In genomic region chr6:156854466-156855161, GRCh38 we compare ENCODE assay signal across 20 cellular contexts.
DNase-seq lines count a peak whose midpoint lies in the region; ATAC-seq and TF ChIP-seq lines count a peak whose summit lies in the region.
"Had no signal": no experiment of that assay in that cellular context is flagged by ENCODE, and none has a peak within 500 bp of the region (broad histone marks: within the 10 kb centered on the region; RNA-seq: fewer than 3 reads in every experiment).

No MANE protein-coding gene starts in this region.

- H3K14ac ChIP-seq in trophoblast cell (ENCODE audit: low read length), result no peak overlapping the region

- DNase-seq in NCI-H82 (lab: John Stamatoyannopoulos, UW) (peak; percentile 20), NCI-H82 treated with DMSO at 0.1 percent for 48 hours (lab: John Stamatoyannopoulos, UW; ENCODE audit: unreplicated experiment) (no peak), trophoblast cell (no peak), foreskin fibroblast (no peak), T-cell (no peak)
- DNase-seq in activated naive CD8-positive, alpha-beta T cell treated with anti-CD3 and anti-CD28 coated beads, Interleukin-2, amount 50 U/mL, for 24 hours, result no peak
- DNase-seq: Caco-2, DMS53, MG63, NCI-H1105, NCI-H187, NCI-H446 treated with DMSO at 0.1 percent for 48 hours, NCI-H748 treated with DMSO at 0.1 percent for 48 hours, SHP77 had no signal

- peaks cover 88% of the 10 kb centered on the region for H3K4me1 Mint-ChIP-seq in activated naive CD8-positive, alpha-beta T cell treated with anti-CD3 and anti-CD28 coated beads, Interleukin-2, amount 50 U/mL, for 24 hours
- peaks cover 86 to 95% (median 93%) of the 10 kb centered on the region in 3 donors for H3K4me1 Mint-ChIP-seq in T-cell

- no peaks in the 10 kb centered on the region for H3K9me3 Mint-ChIP-seq in activated naive CD8-positive, alpha-beta T cell treated with anti-CD3 and anti-CD28 coated beads, Interleukin-2, amount 50 U/mL, for 24 hours
- H3K9me3 Mint-ChIP-seq in T-cell, result no peaks in the 10 kb centered on the region

- no peak overlapping the region for H3K4me3 Mint-ChIP-seq in activated naive CD8-positive, alpha-beta T cell treated with anti-CD3 and anti-CD28 coated beads, Interleukin-2, amount 50 U/mL, for 24 hours
- no peak overlapping the region for H3K4me3 Mint-ChIP-seq in T-cell

- no peak overlapping the region for H4K8ac ChIP-seq in trophoblast cell (ENCODE audit: low read depth, low read length)

- H4K12ac ChIP-seq in trophoblast cell (ENCODE audit: low read depth, low read length), result no peak overlapping the region

- peak overlapping the region; percentile 2 for H3K27ac Mint-ChIP-seq in activated naive CD8-positive, alpha-beta T cell treated with anti-CD3 and anti-CD28 coated beads, Interleukin-2, amount 50 U/mL, for 24 hours
- H3K27ac Mint-ChIP-seq in T-cell, result no peak overlapping the region

- H2BK5ac ChIP-seq in trophoblast cell (ENCODE audit: low read depth, low read length, poor library complexity), result no peak overlapping the region

- H3K4me3 ChIP-seq in OCI-LY3 (ENCODE audit: low read length) (no peak overlapping the region), trophoblast cell (ENCODE audit: low read depth, low read length) (no peak overlapping the region), foreskin fibroblast (ENCODE audit: low read depth in 1 of 2, low read length in 2 of 2) (no peak overlapping the region)
- H3K4me3 ChIP-seq: BLaER1 treated with 17β-estradiol and CSF1 and Interleukin-3, amounts not matched to agents 10 nM and 100 nM; MG63 had no signal

- H3K27me3 Mint-ChIP-seq in activated naive CD8-positive, alpha-beta T cell treated with anti-CD3 and anti-CD28 coated beads, Interleukin-2, amount 50 U/mL, for 24 hours, result no peaks in the 10 kb centered on the region
- H3K27me3 Mint-ChIP-seq in T-cell, result no peaks in the 10 kb centered on the region

- H3K79me1 ChIP-seq in trophoblast cell (ENCODE audit: low read length), result no peaks in the 10 kb centered on the region

- H3K79me2 ChIP-seq in OCI-LY3 (ENCODE audit: low read length) (peaks cover 92% of the 10 kb centered on the region), trophoblast cell (ENCODE audit: control insufficient read depth, insufficient read depth, low read length, poor library complexity) (peaks cover 3% of the 10 kb centered on the region)

- POLR2A ChIA-PET in T-cell (lab: Charles Lee), result no interaction called here

- peaks cover 94% of the 10 kb centered on the region for H4K20me1 ChIP-seq in OCI-LY3 (ENCODE audit: insufficient read depth, low read length)

- H2BK120ac ChIP-seq in trophoblast cell (ENCODE audit: insufficient read depth, low read length, poor library complexity), result no peak overlapping the region

- H2AFZ ChIP-seq in OCI-LY3 (ENCODE audit: low read depth, low read length) (no peak overlapping the region), trophoblast cell (ENCODE audit: insufficient read depth, low read length, poor library complexity) (no peak overlapping the region)

- peak overlapping the region; percentile 29 for H3K18ac ChIP-seq in trophoblast cell (ENCODE audit: low read length)

- no peak overlapping the region for H3K9ac ChIP-seq in OCI-LY3 (ENCODE audit: low read length)
- no peak overlapping the region for H3K9ac ChIP-seq in trophoblast cell (ENCODE audit: low read length)
- H3K9ac ChIP-seq: BLaER1 treated with 17β-estradiol and CSF1 and Interleukin-3, amounts not matched to agents 10 nM and 100 nM; KMS-11 had no signal

- TF ChIP-seq CTCF in OCI-LY3 (IDR thresholded peaks at IDR 0.05; ENCODE audit: low read depth, low read length) (no peak), foreskin fibroblast (IDR thresholded peaks at IDR 0.05; ENCODE audit: low read depth, low read length) (no peak)

- H4K91ac ChIP-seq in trophoblast cell (ENCODE audit: low read depth, low read length), result no peak overlapping the region

- no peak overlapping the region for H3K27ac ChIP-seq in OCI-LY3 (ENCODE audit: low read length)
- H3K27ac ChIP-seq in trophoblast cell (ENCODE audit: low read depth, low read length), result no peak overlapping the region
- H3K27ac ChIP-seq: 22Rv1, HL-60, KMS-11 had no signal

- H3K27me3 ChIP-seq in OCI-LY3 (ENCODE audit: low read depth, low read length), result 0 out of 2 replicates have a peak, but pooled peaks cover 9% of the 10 kb centered on the region
- H3K27me3 ChIP-seq in trophoblast cell (ENCODE audit: insufficient read depth, low read length), result no peaks in the 10 kb centered on the region
- H3K27me3 ChIP-seq: BLaER1 treated with 17β-estradiol and CSF1 and Interleukin-3, amounts not matched to agents 10 nM and 100 nM; MG63 had no signal

- no peaks in the 10 kb centered on the region for H3K9me3 ChIP-seq in OCI-LY3 (ENCODE audit: insufficient read depth, low read length)
- H3K9me3 ChIP-seq in trophoblast cell (ENCODE audit: insufficient read depth, low read depth, low read length), result no peaks in the 10 kb centered on the region
- H3K9me3 ChIP-seq: Caco-2, MG63 had no signal

- H3K36me3 Mint-ChIP-seq in activated naive CD8-positive, alpha-beta T cell treated with anti-CD3 and anti-CD28 coated beads, Interleukin-2, amount 50 U/mL, for 24 hours (ENCODE audit: low read depth), result peaks cover 3% of the 10 kb centered on the region
- peaks cover 3% of the 10 kb centered on the region for H3K36me3 Mint-ChIP-seq in T-cell

- no peak overlapping the region for H2AK5ac ChIP-seq in trophoblast cell (ENCODE audit: low read length)

- H3K23ac ChIP-seq in trophoblast cell (ENCODE audit: low read length), result no peak overlapping the region

- no peak for ATAC-seq in activated naive CD8-positive, alpha-beta T cell treated with anti-CD3 and anti-CD28 coated beads, Interleukin-2, amount 50 U/mL, for 24 hours
- ATAC-seq in HG02870 (IDR thresholded peaks at IDR 0.05; ENCODE audit: unreplicated experiment) (no peak), T-cell (replicated peaks in 1 of 4) (no peak)

- H3K4ac ChIP-seq in trophoblast cell (ENCODE audit: low read depth, low read length), result peak overlapping the region; percentile 49

- H3K36me3 ChIP-seq in OCI-LY3 (replicated peaks; ENCODE audit: low read depth, low read length) (no peaks in the 10 kb centered on the region), trophoblast cell (ENCODE audit: control insufficient read depth in 1 of 2, insufficient read depth in 2 of 2, low read length in 2 of 2) (no peaks in the 10 kb centered on the region)
- H3K36me3 ChIP-seq: MG63 had no signal

- peaks cover 40% of the 10 kb centered on the region for H3K4me1 ChIP-seq in OCI-LY3 (ENCODE audit: low read length)
- peaks cover 0 to 3% of the 10 kb centered on the region in 2 experiments for H3K4me1 ChIP-seq in trophoblast cell (ENCODE audit: control insufficient read depth in 1 of 2, insufficient read depth in 2 of 2, low read length in 2 of 2)
- H3K4me1 ChIP-seq: Caco-2 had no signal

- no peak overlapping the region for H2BK12ac ChIP-seq in trophoblast cell (ENCODE audit: low read length)

- WGBS in trophoblast cell (ENCODE audit: extremely low coverage, insufficient coverage, insufficient read length), result no CpG with 5 or more reads among the region's 10 CpGs

- CTCF ChIA-PET in T-cell (lab: Charles Lee), result interaction anchor here in 1 of 2 donors (1.1 kb wide), 1 partner anchor 31 kb away, joined by 3 read pairs; no protein-coding TSS in a partner anchor

- H3K4me2 ChIP-seq in OCI-LY3 (ENCODE audit: low read length) (0 out of 2 replicates have a peak overlapping the region, but pooled peaks have one; percentile 13), trophoblast cell (ENCODE audit: low read length) (no peak overlapping the region)
- H3K4me2 ChIP-seq: KMS-11 had no signal
